Comparison of ENCODE assay signal across 15 cellular contexts in genomic region chr14:103257211-103257962, GRCh38.
DNase-seq lines count a peak whose midpoint lies in the region; ATAC-seq and TF ChIP-seq lines count a peak whose summit lies in the region.
"Had no signal": no experiment of that assay in that cellular context is flagged by ENCODE, and none has a peak within 500 bp of the region (broad histone marks: within the 10 kb centered on the region; RNA-seq: fewer than 3 reads in every experiment).

No MANE protein-coding gene starts in this region.

- peak; percentile 77 for DNase-seq in ACHN
- DNase-seq in SW480 (ENCODE audit: low spot score) = peak; percentile 12
- peak; percentile 87 to 94 for DNase-seq in foreskin keratinocyte
- DNase-seq in retina = no peak
- no peak for DNase-seq in left lung
- DNase-seq in SW 1271 (lab: John Stamatoyannopoulos, UW) = no peak
- no peak for DNase-seq in NCI-H2029 treated with DMSO at 0.1 percent for 48 hours (lab: John Stamatoyannopoulos, UW)
- DNase-seq: GF-D8, hippocampal formation, left ventricle myocardium superior, psoas muscle, T-helper 1 cell, tibial artery had no signal

- no peaks in the 10 kb centered on the region for H3K27me3 ChIP-seq in foreskin keratinocyte
- H3K27me3 ChIP-seq in left lung = peaks cover 0 to 6% of the 10 kb centered on the region in 2 donors
- H3K27me3 ChIP-seq: BLaER1 had no signal

- ATAC-seq in foreskin keratinocyte = peak; percentile 82
- no peak for ATAC-seq in left lung
- ATAC-seq: left ventricle myocardium superior, psoas muscle had no signal

- H3K27ac ChIP-seq in HEK293 (ENCODE audit: extremely low read depth, low read depth, low read length) (no peak overlapping the region), foreskin keratinocyte (peak overlapping the region; percentile 78), left lung (no peak overlapping the region)
- H3K27ac ChIP-seq: BLaER1, psoas muscle, tibial artery had no signal

- intact Hi-C loops in left lung (cut with DNase I) = no loop called here

- H3K4me3 ChIP-seq in HEK293 (ENCODE audit: low read depth, low read length) = no peak overlapping the region
- no peak overlapping the region for H3K4me3 ChIP-seq in left lung
- H3K4me3 ChIP-seq: BLaER1, psoas muscle, tibial artery had no signal

- POLR2A ChIA-PET in HEK293 (lab: Yijun Ruan, JAX) = no interaction called here

- H3K36me3 ChIP-seq in HEK293 (ENCODE audit: control insufficient read depth in 2 of 2, insufficient read depth in 1 of 2, low read length in 2 of 2) (no peaks in the 10 kb centered on the region), left lung (no peaks in the 10 kb centered on the region)
- H3K36me3 ChIP-seq: BLaER1, tibial artery had no signal

- no peaks in the 10 kb centered on the region for H3K9me3 ChIP-seq in HEK293 (ENCODE audit: control insufficient read depth, insufficient read depth, low read depth, low read length)
- H3K9me3 ChIP-seq in left lung = no peaks in the 10 kb centered on the region
- H3K9me3 ChIP-seq: BLaER1, psoas muscle, tibial artery had no signal

- TF ChIP-seq CTCF in HEK293 (tag by site-specific recombination; IDR thresholded peaks at IDR 0.05) (no peak), foreskin keratinocyte (conservative IDR thresholded peaks at IDR 0.05) (no peak), left lung (IDR thresholded peaks at IDR 0.05) (no peak)

- in situ Hi-C loops in ACHN (cut with HindIII; ENCODE audit: low pct_ligation_motif_present, low pct_unique_long_range_greater_than_20kb, low sequenced_read_pairs) = no loop called here

- 0 out of 2 replicates have a peak, but pooled peaks cover 3% of the 10 kb centered on the region for H3K4me1 ChIP-seq in HEK293 (ENCODE audit: control insufficient read depth, insufficient read depth, low read length)
- H3K4me1 ChIP-seq in foreskin keratinocyte = peaks cover 3% of the 10 kb centered on the region
- peaks cover 3 to 16% of the 10 kb centered on the region in 2 donors for H3K4me1 ChIP-seq in left lung

- CTCF ChIA-PET in HEK293 (lab: Yijun Ruan, JAX) = interaction anchor here (0.5 kb wide), 1 partner anchor 42 kb away, joined by 3 read pairs; no protein-coding TSS in a partner anchor

TF ChIP-seq in HEK293, 187 proteins besides CTCF, POLR2A, EP300 and RAD21 (continues in another document):
- TF ChIP-seq SETDB1 (IDR thresholded peaks at IDR 0.05; ENCODE audit: insufficient read length, low read length) = peak; percentile 70
- no peak for TF ChIP-seq ZNF140 (tag by site-specific recombination; IDR thresholded peaks at IDR 0.05)
- TF ChIP-seq ZNF544 (tag by site-specific recombination; IDR thresholded peaks at IDR 0.05) = no peak
- no peak for TF ChIP-seq ZNF692 (tag by site-specific recombination; IDR thresholded peaks at IDR 0.05)
- no peak for TF ChIP-seq ZNF416 (tag by site-specific recombination; IDR thresholded peaks at IDR 0.05)
- no peak for TF ChIP-seq ZNF521 (tag by site-specific recombination; IDR thresholded peaks at IDR 0.05)
- TF ChIP-seq ZNF366 (tag by site-specific recombination; conservative IDR thresholded peaks at IDR 0.05) = peak; percentile 72
- TF ChIP-seq ATF2 (tag by site-specific recombination; IDR thresholded peaks at IDR 0.05; ENCODE audit: low read depth) = no peak
- peak; percentile 70 for TF ChIP-seq WT1 (tag by site-specific recombination; IDR thresholded peaks at IDR 0.05)
- peak; percentile 72; the same call in 1 of the 2 replicates for TF ChIP-seq ZNF184 (tag by site-specific recombination; IDR thresholded peaks at IDR 0.05)
- TF ChIP-seq ZNF701 (tag by site-specific recombination; IDR thresholded peaks at IDR 0.05) = no peak
- no peak for TF ChIP-seq ZNF514 (tag by site-specific recombination; IDR thresholded peaks at IDR 0.05)
- TF ChIP-seq ZNF670 (tag by site-specific recombination; IDR thresholded peaks at IDR 0.05; ENCODE audit: low read depth) = no peak
- no peak for TF ChIP-seq ZNF155 (tag by site-specific recombination; IDR thresholded peaks at IDR 0.05)
- no peak for TF ChIP-seq ZFP37 (tag by site-specific recombination; IDR thresholded peaks at IDR 0.05)
- no peak for TF ChIP-seq ZNF843 (tag by site-specific recombination; IDR thresholded peaks at IDR 0.05)
- TF ChIP-seq ZNF354C (tag by site-specific recombination; IDR thresholded peaks at IDR 0.05; ENCODE audit: borderline replicate concordance, low read depth) = no peak
- TF ChIP-seq KLF7 (tag by site-specific recombination; IDR thresholded peaks at IDR 0.05; ENCODE audit: borderline replicate concordance) = no peak
- TF ChIP-seq ZNF660 (tag by site-specific recombination; IDR thresholded peaks at IDR 0.05) = peak; percentile 46; the same call in 1 of the 2 replicates
- TF ChIP-seq ZBTB26 (tag by site-specific recombination; optimal IDR thresholded peaks at IDR 0.05) = no peak
- TF ChIP-seq ZNF214 (tag by site-specific recombination; IDR thresholded peaks at IDR 0.05; ENCODE audit: borderline replicate concordance) = no peak
- no peak for TF ChIP-seq GLI2 (tag by site-specific recombination; IDR thresholded peaks at IDR 0.05; ENCODE audit: borderline replicate concordance, low read depth)
- no peak for TF ChIP-seq ZNF19 (tag by site-specific recombination; IDR thresholded peaks at IDR 0.05; ENCODE audit: low read depth)
- TF ChIP-seq SCRT1 (tag by site-specific recombination; IDR thresholded peaks at IDR 0.05; ENCODE audit: borderline replicate concordance) = no peak
- no peak for TF ChIP-seq ZNF704 (tag by site-specific recombination; IDR thresholded peaks at IDR 0.05)
- no peak for TF ChIP-seq ZSCAN16 (tag by site-specific recombination; IDR thresholded peaks at IDR 0.05)
- no peak for TF ChIP-seq PRDM4 (tag by site-specific recombination; IDR thresholded peaks at IDR 0.05)

Comparison
In these comparisons a context has a peak if more than half of its experiments do, and no peak if none do; other contexts are left out.
1. DNase-seq: peak in ACHN (single experiment), SW480 (single experiment) and foreskin keratinocyte (2 of 2); none in retina (single experiment), left lung (0 of 2), SW 1271 (0 of 2) and NCI-H2029 treated with DMSO at 0.1 percent for 48 hours (single experiment).